19 cellular contexts compared by ENCODE assay signal in genomic region chr2:43008388-43008787, GRCh38.
DNase-seq lines count a peak whose midpoint lies in the region; ATAC-seq and TF ChIP-seq lines count a peak whose summit lies in the region.
"Had no signal": no experiment of that assay in that cellular context is flagged by ENCODE, and none has a peak within 500 bp of the region (broad histone marks: within the 10 kb centered on the region; RNA-seq: fewer than 3 reads in every experiment).

No MANE protein-coding gene starts in this region.

- DNase-seq in activated naive CD8-positive, alpha-beta T cell treated with anti-CD3 and anti-CD28 coated beads, Interleukin-2, amount 10 ng/mL, durations not matched to agents 7 days and 5 days: peak; percentile 4
- DNase-seq in activated naive CD8-positive, alpha-beta T cell treated with anti-CD3 and anti-CD28 coated beads, Interleukin-2, amount 50 U/mL, for 24 hours: no peak
- peak; percentile 62 for DNase-seq in chondrocyte (ENCODE audit: low spot score)
- DNase-seq in omental fat pad (ENCODE audit: low spot score): peak; percentile 18
- no peak for DNase-seq in NCI-H446 (lab: John Stamatoyannopoulos, UW)
- no peak for DNase-seq in GOT3 (lab: John Stamatoyannopoulos, UW)
- DNase-seq in SW480 (ENCODE audit: low spot score): no peak
- DNase-seq: CD4-positive, CD25-positive, alpha-beta regulatory T cell; DMS79; Karpas-422; MV-4-11; NCI-H1105 treated with DMSO at 0.1 percent for 48 hours; NCI-H1694; NCI-H2081; NCI-H2171; NCI-H345; NCI-H524 treated with DMSO at 0.1 percent for 48 hours; NCI-H82; SHP77 treated with DMSO at 0.1 percent for 48 hours had no signal

- TF ChIP-seq CTCF in chondrocyte (IDR thresholded peaks at IDR 0.05) (no peak), omental fat pad (IDR thresholded peaks at IDR 0.05) (no peak)

- peaks cover 3% of the 10 kb centered on the region for H3K27me3 Mint-ChIP-seq in activated naive CD8-positive, alpha-beta T cell treated with anti-CD3 and anti-CD28 coated beads, Interleukin-2, amount 10 ng/mL, durations not matched to agents 7 days and 5 days
- H3K27me3 Mint-ChIP-seq in activated naive CD8-positive, alpha-beta T cell treated with anti-CD3 and anti-CD28 coated beads, Interleukin-2, amount 50 U/mL, for 24 hours: peaks cover 7% of the 10 kb centered on the region
- no peaks in the 10 kb centered on the region for H3K27me3 Mint-ChIP-seq in chondrocyte (ENCODE audit: low read depth)

- H3K36me3 Mint-ChIP-seq in activated naive CD8-positive, alpha-beta T cell treated with anti-CD3 and anti-CD28 coated beads, Interleukin-2, amount 10 ng/mL, durations not matched to agents 7 days and 5 days: no peaks in the 10 kb centered on the region
- H3K36me3 Mint-ChIP-seq in activated naive CD8-positive, alpha-beta T cell treated with anti-CD3 and anti-CD28 coated beads, Interleukin-2, amount 50 U/mL, for 24 hours (ENCODE audit: low read depth): no peaks in the 10 kb centered on the region
- no peaks in the 10 kb centered on the region for H3K36me3 Mint-ChIP-seq in chondrocyte (ENCODE audit: low read depth)

- H3K9me3 Mint-ChIP-seq in activated naive CD8-positive, alpha-beta T cell treated with anti-CD3 and anti-CD28 coated beads, Interleukin-2, amount 10 ng/mL, durations not matched to agents 7 days and 5 days: peaks cover 4% of the 10 kb centered on the region
- H3K9me3 Mint-ChIP-seq in activated naive CD8-positive, alpha-beta T cell treated with anti-CD3 and anti-CD28 coated beads, Interleukin-2, amount 50 U/mL, for 24 hours: peaks cover 10% of the 10 kb centered on the region
- peaks cover 6% of the 10 kb centered on the region for H3K9me3 Mint-ChIP-seq in chondrocyte (ENCODE audit: low read depth)

- H3K4me1 Mint-ChIP-seq in activated naive CD8-positive, alpha-beta T cell treated with anti-CD3 and anti-CD28 coated beads, Interleukin-2, amount 10 ng/mL, durations not matched to agents 7 days and 5 days: peaks cover 12% of the 10 kb centered on the region
- H3K4me1 Mint-ChIP-seq in activated naive CD8-positive, alpha-beta T cell treated with anti-CD3 and anti-CD28 coated beads, Interleukin-2, amount 50 U/mL, for 24 hours: peaks cover 2% of the 10 kb centered on the region
- H3K4me1 Mint-ChIP-seq in chondrocyte (ENCODE audit: low read depth): peaks cover 11% of the 10 kb centered on the region

- POLR2A ChIA-PET in activated naive CD8-positive, alpha-beta T cell treated with anti-CD3 and anti-CD28 coated beads, Interleukin-2, amount 10 ng/mL, durations not matched to agents 7 days and 5 days (lab: Charles Lee): no interaction called here

- no peak overlapping the region for H3K4me3 Mint-ChIP-seq in activated naive CD8-positive, alpha-beta T cell treated with anti-CD3 and anti-CD28 coated beads, Interleukin-2, amount 10 ng/mL, durations not matched to agents 7 days and 5 days
- H3K4me3 Mint-ChIP-seq in activated naive CD8-positive, alpha-beta T cell treated with anti-CD3 and anti-CD28 coated beads, Interleukin-2, amount 50 U/mL, for 24 hours: no peak overlapping the region
- H3K4me3 Mint-ChIP-seq in chondrocyte (ENCODE audit: unreplicated experiment): no peak overlapping the region
- H3K4me3 Mint-ChIP-seq: CD4-positive, CD25-positive, alpha-beta regulatory T cell had no signal

- ATAC-seq in activated naive CD8-positive, alpha-beta T cell treated with anti-CD3 and anti-CD28 coated beads, Interleukin-2, amount 10 ng/mL, durations not matched to agents 7 days and 5 days (ENCODE audit: low read depth): no peak
- ATAC-seq in activated naive CD8-positive, alpha-beta T cell treated with anti-CD3 and anti-CD28 coated beads, Interleukin-2, amount 50 U/mL, for 24 hours: no peak
- ATAC-seq in omental fat pad (ENCODE audit: low FRiP score): no peak

- H3K27ac Mint-ChIP-seq in activated naive CD8-positive, alpha-beta T cell treated with anti-CD3 and anti-CD28 coated beads, Interleukin-2, amount 10 ng/mL, durations not matched to agents 7 days and 5 days: no peak overlapping the region
- H3K27ac Mint-ChIP-seq in activated naive CD8-positive, alpha-beta T cell treated with anti-CD3 and anti-CD28 coated beads, Interleukin-2, amount 50 U/mL, for 24 hours: no peak overlapping the region
- no peak overlapping the region for H3K27ac Mint-ChIP-seq in chondrocyte (ENCODE audit: unreplicated experiment)
- H3K27ac Mint-ChIP-seq: CD4-positive, CD25-positive, alpha-beta regulatory T cell had no signal

Comparison
In these comparisons a context has a peak if more than half of its experiments do, and no peak if none do; other contexts are left out.
1. DNase-seq: peak in activated naive CD8-positive, alpha-beta T cell treated with anti-CD3 and anti-CD28 coated beads, Interleukin-2, amount 10 ng/mL, durations not matched to agents 7 days and 5 days (single experiment), chondrocyte (single experiment) and omental fat pad (single experiment); none in activated naive CD8-positive, alpha-beta T cell treated with anti-CD3 and anti-CD28 coated beads, Interleukin-2, amount 50 U/mL, for 24 hours (single experiment), NCI-H446 (0 of 2), GOT3 (single experiment) and SW480 (single experiment).